8 cellular contexts compared by ENCODE assay signal in the genomic region with DNA sequence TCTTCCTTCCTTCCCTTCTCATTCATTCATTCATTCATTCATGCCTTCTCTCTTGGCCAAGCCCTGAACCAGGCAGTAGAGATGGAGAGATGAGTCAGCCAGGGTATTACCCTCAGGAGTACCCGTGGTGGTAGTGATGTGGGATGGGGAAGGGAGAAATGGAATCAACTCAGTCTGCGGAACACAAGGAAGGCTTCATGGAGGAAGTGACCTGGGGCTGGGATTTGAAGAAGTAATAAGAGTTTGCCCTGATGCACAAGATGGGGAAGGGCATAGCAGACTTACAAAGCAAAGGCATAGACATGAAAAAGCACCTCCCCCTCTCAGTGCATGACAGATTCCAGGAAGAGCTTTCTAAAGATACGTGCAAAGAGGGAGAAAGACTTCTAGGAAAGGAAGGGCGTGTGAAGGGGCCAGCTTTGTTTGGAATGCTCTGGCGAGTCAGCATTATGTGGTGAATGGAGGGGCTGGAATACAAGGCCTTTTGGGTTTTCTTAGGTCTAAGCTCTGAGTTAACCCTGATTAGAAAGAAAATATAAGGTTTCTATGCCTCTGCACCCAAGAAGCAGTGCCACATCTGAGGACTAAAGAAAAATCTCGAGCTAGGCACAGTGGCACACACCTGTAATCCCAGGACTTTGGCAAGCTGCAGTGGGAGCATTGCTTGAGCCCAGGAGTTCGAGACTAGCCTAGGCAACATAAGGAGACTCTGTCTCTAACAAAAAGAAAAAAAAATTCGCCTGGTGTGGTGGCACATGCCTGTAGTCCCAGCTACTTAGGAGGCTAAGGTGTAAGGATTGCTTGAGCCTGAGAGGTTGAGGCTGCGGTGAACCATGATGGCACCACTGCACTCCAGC. TPM values are rescaled to one million over a fixed set of nuclear protein-coding genes. Genes with fewer than 3 reads are reported as not detected.
A peak's percentile ranks its signal among the peaks of the same experiment; 100 is the strongest.
DNase-seq lines count a peak whose midpoint lies in the region; ATAC-seq and TF ChIP-seq lines count a peak whose summit lies in the region.

No MANE protein-coding gene starts in this region.

- H3K18ac ChIP-seq in mesendoderm (ENCODE audit: low read length), result no peak overlapping the region

- H3K4me3 Mint-ChIP-seq in endodermal cell, result no peak overlapping the region

- H3K27me3 Mint-ChIP-seq in endodermal cell (ENCODE audit: insufficient read depth), result peaks cover 6% of the 10 kb centered on the region

- WGBS in endodermal cell (ENCODE audit: insufficient coverage in 1 of 2, insufficient read length in 1 of 2), 2 experiments, result 74 to 88% methylated on average over 8 to 9 of the region's 9 CpGs
- WGBS in mesendoderm (ENCODE audit: extremely low coverage, insufficient coverage, low lambda C conversion rate), result no CpG with 5 or more reads among the region's 9 CpGs

- H4K8ac ChIP-seq in mesendoderm (ENCODE audit: low read depth, low read length), result no peak overlapping the region

- no peak overlapping the region for H4K5ac ChIP-seq in mesendoderm (ENCODE audit: low read length)

- H3K27me3 ChIP-seq in OCI-LY3 (ENCODE audit: low read depth, low read length) (no peaks in the 10 kb centered on the region), endodermal cell (ENCODE audit: control insufficient read depth, insufficient read depth, low read length, poor library complexity, severe bottlenecking) (no peaks in the 10 kb centered on the region), mesendoderm (ENCODE audit: insufficient read depth, low read length, poor library complexity) (no peaks in the 10 kb centered on the region), MM.1S (replicated peaks; ENCODE audit: insufficient read depth, low read length) (no peaks in the 10 kb centered on the region)

- no peaks in the 10 kb centered on the region for H3K9me3 ChIP-seq in OCI-LY3 (ENCODE audit: insufficient read depth, low read length)
- H3K9me3 ChIP-seq in endodermal cell (ENCODE audit: control insufficient read depth, low read length), result peaks cover 18% of the 10 kb centered on the region
- H3K9me3 ChIP-seq in MM.1S (replicated peaks; ENCODE audit: insufficient read depth, low read length), result no peaks in the 10 kb centered on the region

- H2AFZ ChIP-seq in OCI-LY3 (ENCODE audit: low read depth, low read length), result peak overlapping the region; percentile 13; the same call in 1 of the 2 replicates
- no peak overlapping the region for H2AFZ ChIP-seq in MM.1S (ENCODE audit: low read length)

- H3K79me2 ChIP-seq in OCI-LY3 (ENCODE audit: low read length), result no peaks in the 10 kb centered on the region
- no peaks in the 10 kb centered on the region for H3K79me2 ChIP-seq in mesendoderm (ENCODE audit: control insufficient read depth, insufficient read depth, low read length)
- H3K79me2 ChIP-seq in MM.1S (ENCODE audit: low read length), result no peaks in the 10 kb centered on the region

- no peaks in the 10 kb centered on the region for H3F3A ChIP-seq in MM.1S (ENCODE audit: insufficient read depth, low read length)

- H3K9me3 Mint-ChIP-seq in endodermal cell, result peaks cover 35% of the 10 kb centered on the region

- no peak overlapping the region for H3K4me3 ChIP-seq in OCI-LY3 (ENCODE audit: low read length)
- H3K4me3 ChIP-seq in endodermal cell (ENCODE audit: low read length), result no peak overlapping the region
- H3K4me3 ChIP-seq in mesendoderm (ENCODE audit: low read length), result no peak overlapping the region
- no peak overlapping the region for H3K4me3 ChIP-seq in MM.1S (ENCODE audit: low read length)

- H3K9ac ChIP-seq in OCI-LY3 (ENCODE audit: low read length), result no peak overlapping the region
- no peak overlapping the region for H3K9ac ChIP-seq in endodermal cell (ENCODE audit: extremely low read depth, low read length, poor library complexity, severe bottlenecking)
- H3K9ac ChIP-seq in mesendoderm (ENCODE audit: low read length), result no peak overlapping the region
- no peak overlapping the region for H3K9ac ChIP-seq in MM.1S (ENCODE audit: low read length)

- H3K4ac ChIP-seq in mesendoderm (ENCODE audit: low read depth, low read length), result no peak overlapping the region

- no peak overlapping the region for H2AK5ac ChIP-seq in mesendoderm (ENCODE audit: low read length)

- H3K79me1 ChIP-seq in mesendoderm (ENCODE audit: low read length), result no peaks in the 10 kb centered on the region

- H2BK5ac ChIP-seq in mesendoderm (ENCODE audit: low read length), result no peak overlapping the region

- H3K4me1 ChIP-seq in OCI-LY3 (ENCODE audit: low read length), result peaks cover 23% of the 10 kb centered on the region
- no peaks in the 10 kb centered on the region for H3K4me1 ChIP-seq in endodermal cell (ENCODE audit: control insufficient read depth, insufficient read depth, low read length)
- H3K4me1 ChIP-seq in mesendoderm (ENCODE audit: control insufficient read depth, low read depth, low read length), result peaks cover 5% of the 10 kb centered on the region
- H3K4me1 ChIP-seq in MM.1S (ENCODE audit: low read length), result no peaks in the 10 kb centered on the region

- H4K20me1 ChIP-seq in OCI-LY3 (ENCODE audit: insufficient read depth, low read length) (no peaks in the 10 kb centered on the region), MM.1S (ENCODE audit: insufficient read depth, low read length) (no peaks in the 10 kb centered on the region)

- peak overlapping the region; percentile 26; the same call in 1 of the 2 replicates for H3K27ac ChIP-seq in C4-2B
- no peak overlapping the region for H3K27ac ChIP-seq in OCI-LY3 (ENCODE audit: low read length)
- no peak overlapping the region for H3K27ac ChIP-seq in endodermal cell (ENCODE audit: low read depth, low read length)
- no peak overlapping the region for H3K27ac ChIP-seq in mesendoderm (ENCODE audit: low read depth, low read length)
- H3K27ac ChIP-seq in MM.1S (ENCODE audit: low read length), result no peak overlapping the region

- peak overlapping the region; percentile 0 for H2BK120ac ChIP-seq in mesendoderm (ENCODE audit: low read depth, low read length)

- peak overlapping the region; percentile 28 for H3K56ac ChIP-seq in mesendoderm (ENCODE audit: low read length)

- H3K36me3 Mint-ChIP-seq in endodermal cell (ENCODE audit: low read depth), result no peaks in the 10 kb centered on the region

- TF ChIP-seq CTCF in C4-2B (conservative IDR thresholded peaks at IDR 0.05) (no peak), OCI-LY3 (IDR thresholded peaks at IDR 0.05; ENCODE audit: low read depth, low read length) (no peak), endodermal cell (conservative IDR thresholded peaks at IDR 0.05) (no peak), MM.1S (IDR thresholded peaks at IDR 0.05; ENCODE audit: low read length) (no peak)

- H3K23ac ChIP-seq in mesendoderm (ENCODE audit: low read length), result no peak overlapping the region

- no peak overlapping the region for H3K4me2 ChIP-seq in OCI-LY3 (ENCODE audit: low read length)
- no peak overlapping the region for H3K4me2 ChIP-seq in mesendoderm (ENCODE audit: low read length)
- H3K4me2 ChIP-seq in MM.1S (ENCODE audit: low read depth, low read length), result no peak overlapping the region

- H2BK15ac ChIP-seq in mesendoderm (replicated peaks; ENCODE audit: low read depth), result no peak overlapping the region

- H3K36me3 ChIP-seq in OCI-LY3 (replicated peaks; ENCODE audit: low read depth, low read length) (no peaks in the 10 kb centered on the region), endodermal cell (ENCODE audit: control insufficient read depth, insufficient read depth, low read length) (no peaks in the 10 kb centered on the region), mesendoderm (ENCODE audit: control insufficient read depth, insufficient read depth, low read length) (no peaks in the 10 kb centered on the region), MM.1S (replicated peaks; ENCODE audit: insufficient read depth, low read length) (no peaks in the 10 kb centered on the region)

- no peak for ATAC-seq in HG02763 (IDR thresholded peaks at IDR 0.05; ENCODE audit: unreplicated experiment)

- no peak overlapping the region for H3K27ac Mint-ChIP-seq in endodermal cell

- no peaks in the 10 kb centered on the region for H3K9me2 ChIP-seq in MM.1S (replicated peaks; ENCODE audit: insufficient read depth, low read length)

- peak; percentile 34 for DNase-seq in endodermal cell
- DNase-seq in mesendoderm, result no peak
- DNase-seq in NCI-H1436 (lab: John Stamatoyannopoulos, UW), result no peak
- no peak for DNase-seq in MM.1S
- no peak for DNase-seq in C1 segment of cervical spinal cord (lab: John Stamatoyannopoulos, UW)

- peaks cover 4% of the 10 kb centered on the region for H3K4me1 Mint-ChIP-seq in endodermal cell

RNA-seq across cellular contexts. Expression of gene ACER3, which starts 36.4 kb away (rescaled TPM):
- 10 to 100 TPM; 18.5 to 23.2 TPM for total RNA-seq in endodermal cell
- 10.0 TPM for polyA plus RNA-seq in endodermal cell (2013, experiment 1 of 2)
- 10.6 TPM for polyA plus RNA-seq in endodermal cell (2013, experiment 2 of 2)
- polyA plus RNA-seq in mesendoderm (2013, experiment 1 of 2), result 9.5 TPM
- 9.0 TPM for polyA plus RNA-seq in mesendoderm (2013, experiment 2 of 2)

RNA-seq across cellular contexts. Expression of gene TSKU, which starts 41.2 kb away (rescaled TPM):
- total RNA-seq in endodermal cell, result 100 to 1,000 TPM; 105 to 130 TPM
- polyA plus RNA-seq in endodermal cell (2013, experiment 1 of 2), result 39.1 TPM
- 45.5 TPM for polyA plus RNA-seq in endodermal cell (2013, experiment 2 of 2)
- polyA plus RNA-seq in mesendoderm (2013, experiment 1 of 2), result 62.6 TPM
- 61.3 TPM for polyA plus RNA-seq in mesendoderm (2013, experiment 2 of 2)
